8 cellular contexts compared by ENCODE assay signal in the genomic region with DNA sequence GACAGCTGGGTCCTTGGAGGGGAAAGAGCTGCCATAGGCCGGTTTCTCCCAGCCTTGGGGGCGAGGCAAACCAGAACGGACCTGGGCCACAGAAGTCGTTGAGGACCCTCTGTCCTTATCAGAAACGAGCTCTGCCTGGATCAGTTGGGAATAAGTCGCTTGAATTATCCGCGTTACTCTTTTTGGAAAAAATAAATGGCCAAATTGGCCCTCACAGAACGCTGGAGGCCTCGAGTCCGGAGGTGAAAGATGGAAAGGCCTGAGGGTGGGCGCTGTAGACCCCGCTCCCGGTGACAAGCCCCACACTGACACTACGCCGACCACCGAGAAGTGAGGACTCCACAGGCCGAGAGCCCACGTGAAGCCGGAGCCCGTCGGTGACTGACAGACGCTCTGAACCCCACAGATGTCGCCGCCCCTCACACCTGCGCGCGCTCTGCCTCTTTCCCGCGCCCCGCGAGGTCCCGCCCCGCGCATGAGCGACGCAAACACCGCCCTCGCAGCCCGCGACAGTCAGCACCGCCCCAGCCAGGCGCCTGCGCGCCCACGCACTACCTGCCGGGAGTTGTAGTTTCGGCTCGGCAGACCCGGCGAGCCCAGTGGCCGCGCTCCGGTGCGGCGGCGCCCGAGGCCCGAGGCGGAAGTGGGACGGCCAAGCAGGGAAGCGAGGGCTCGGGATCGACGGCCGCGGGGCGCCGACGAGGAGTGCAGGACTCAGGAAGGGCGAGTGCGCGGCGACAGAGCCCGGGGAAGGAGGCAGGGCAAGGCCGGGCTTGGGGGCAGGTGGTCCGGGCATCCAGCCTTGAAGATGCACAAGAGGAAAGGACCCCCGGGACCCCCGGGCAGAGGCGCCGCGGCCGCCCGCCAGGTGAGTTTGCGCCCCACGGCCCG. TPM values are rescaled to one million over a fixed set of nuclear protein-coding genes. Genes with fewer than 3 reads are reported as not detected.
DNase-seq lines count a peak whose midpoint lies in the region; ATAC-seq and TF ChIP-seq lines count a peak whose summit lies in the region.

A gene (minus strand): TSS at position 484 of the 891 bp plus-strand sequence. CDS start 1,225 bp downstream, outside the sequence.
A gene (plus strand): TSS at position 568 of the 891 bp plus-strand sequence. CDS start 241 bp downstream, at position 809.

- peak within 1 kb of the TSS; percentile 10 to 54 for H3K27ac ChIP-seq in coronary artery

- TF ChIP-seq CTCF in AG10803 (conservative IDR thresholded peaks at IDR 0.05; ENCODE audit: low read length): no peak
- no peak for TF ChIP-seq CTCF in coronary artery (IDR thresholded peaks at IDR 0.05)

- H3K4me3 ChIP-seq in AG10803 (ENCODE audit: low read length) (peak within 1 kb of the TSS; percentile 78), coronary artery (peak within 1 kb of the TSS; percentile 85)

- DNase-seq in AG10803 (ENCODE audit: low read depth) (peak; percentile 76), NCI-H524 (lab: John Stamatoyannopoulos, UW) (peak; percentile 74 to 94), coronary artery (ENCODE audit: low spot score) (peak; percentile 91), left lobe of liver (ENCODE audit: low spot score) (peak; percentile 94)
- peak; percentile 97 for DNase-seq in activated CD4-positive, alpha-beta T cell treated with anti-CD3 and anti-CD28 coated beads for 48 hours
- DNase-seq in stimulated activated CD4-positive, alpha-beta T cell treated with anti-CD3 and anti-CD28 coated beads, Interleukin-2, amount 100 ng/mL, for 24 hours: peak; percentile 96 to 98

- ATAC-seq in GM19035 (IDR thresholded peaks at IDR 0.05; ENCODE audit: unreplicated experiment) (peak; percentile 91), HG03342 (IDR thresholded peaks at IDR 0.05; ENCODE audit: unreplicated experiment) (peak; percentile 82), left lobe of liver (peak; percentile 95)

RNA-seq across cellular contexts. Expression of the first gene that starts in this region (rescaled TPM):
- 1.3 TPM for total RNA-seq in left lobe of liver

RNA-seq across cellular contexts. Expression of the second gene that starts in this region (rescaled TPM):
- 24.9 TPM for total RNA-seq in left lobe of liver

Comparison
In these comparisons a context has a peak if more than half of its experiments do, and no peak if none do; other contexts are left out.
1. Peak in every context shown above with its lines: DNase-seq, ATAC-seq, H3K4me3 ChIP-seq and H3K27ac ChIP-seq.